Comparison of ENCODE assay signal across 1 cellular context in genomic region chr3:183532620-183533409, GRCh38.
TF ChIP-seq lines count a peak whose summit lies in the region.

No MANE protein-coding gene starts in this region.

TF ChIP-seq in K562, 482 proteins besides CTCF, POLR2A, EP300 and RAD21 (continued from another document and continues in another):
- TF ChIP-seq MGA (IDR thresholded peaks at IDR 0.05) = peak; percentile 91
- TF ChIP-seq EP400 (IDR thresholded peaks at IDR 0.05) = peak; percentile 50
- no peak for TF ChIP-seq ZNF140 (CRISPR knock-in tag; IDR thresholded peaks at IDR 0.05)
- no peak for TF ChIP-seq CBFB (CRISPR knock-in tag; IDR thresholded peaks at IDR 0.05)
- peak; percentile 95; the same call in 1 of the 2 replicates for TF ChIP-seq THRB (CRISPR knock-in tag; conservative IDR thresholded peaks at IDR 0.05)
- TF ChIP-seq FOSL1 (tag; conservative IDR thresholded peaks at IDR 0.05) = peak; percentile 55
- TF ChIP-seq ZBTB43 (CRISPR knock-in tag; IDR thresholded peaks at IDR 0.05) = no peak
- TF ChIP-seq RFX7 (CRISPR knock-in tag; IDR thresholded peaks at IDR 0.05) = no peak
- no peak for TF ChIP-seq SMAD3 (CRISPR knock-in tag; conservative IDR thresholded peaks at IDR 0.05)
- no peak for TF ChIP-seq SNIP1 (IDR thresholded peaks at IDR 0.05; ENCODE audit: low read depth)
- peak; percentile 54; the same call in 1 of the 2 replicates for TF ChIP-seq SUPT5H (IDR thresholded peaks at IDR 0.05)
- TF ChIP-seq ZNF133 (CRISPR knock-in tag; IDR thresholded peaks at IDR 0.05) = no peak
- TF ChIP-seq ZNF253 (CRISPR knock-in tag; conservative IDR thresholded peaks at IDR 0.05) = no peak
- TF ChIP-seq SAFB (IDR thresholded peaks at IDR 0.05; ENCODE audit: borderline replicate concordance, low read depth, low read length) = no peak
- TF ChIP-seq HNRNPLL (IDR thresholded peaks at IDR 0.05; ENCODE audit: low read depth, low read length, poor library complexity, severe bottlenecking) = no peak
- peak; percentile 60 for TF ChIP-seq MEIS2 (IDR thresholded peaks at IDR 0.05; ENCODE audit: partially characterized antibody)
- TF ChIP-seq ZNF318 (IDR thresholded peaks at IDR 0.05; ENCODE audit: borderline replicate concordance in 1 of 2, low read depth in 1 of 2) = no peak; a peak in 1 of 4 replicates
- no peak for TF ChIP-seq DDX20 (tag; IDR thresholded peaks at IDR 0.05; ENCODE audit: low read depth)
- TF ChIP-seq ZNF696 (CRISPR knock-in tag; conservative IDR thresholded peaks at IDR 0.05) = no peak
- TF ChIP-seq GATA2 (CRISPR knock-in tag; IDR thresholded peaks at IDR 0.05) = no peak
- TF ChIP-seq HLTF (IDR thresholded peaks at IDR 0.05) = 0 out of 2 replicates have a peak, but pooled peaks have one; percentile 76
- no peak for TF ChIP-seq DLX4 (CRISPR knock-in tag; IDR thresholded peaks at IDR 0.05)
- no peak for TF ChIP-seq MCM3 (IDR thresholded peaks at IDR 0.05)
- TF ChIP-seq FOXJ3 (CRISPR knock-in tag; IDR thresholded peaks at IDR 0.05) = no peak
- peak; percentile 82 for TF ChIP-seq HMBOX1 (IDR thresholded peaks at IDR 0.05)
- TF ChIP-seq ZSCAN32 (CRISPR knock-in tag; IDR thresholded peaks at IDR 0.05) = no peak
- no peak for TF ChIP-seq ETS1 (conservative IDR thresholded peaks at IDR 0.05; ENCODE audit: control insufficient read depth, low read depth, low read length)
- peak; percentile 54; the same call in 1 of the 2 replicates for TF ChIP-seq HINFP (tag; conservative IDR thresholded peaks at IDR 0.05; ENCODE audit: low read depth)
- no peak for TF ChIP-seq BMI1 (IDR thresholded peaks at IDR 0.05; ENCODE audit: low read length)
